Comparison of ENCODE assay signal across 1 cellular context in genomic region chr14:54230645-54231044, GRCh38.
TF ChIP-seq lines count a peak whose summit lies in the region.

No MANE protein-coding gene starts in this region.

TF ChIP-seq in HepG2, 621 proteins besides CTCF, POLR2A, EP300 and RAD21 (continued from another document):
- TF ChIP-seq DZIP1 (CRISPR knock-in tag; IDR thresholded peaks at IDR 0.05) = no peak
- no peak for TF ChIP-seq ZNF766 (CRISPR knock-in tag; IDR thresholded peaks at IDR 0.05; ENCODE audit: borderline replicate concordance)
- TF ChIP-seq ZNF839 (CRISPR knock-in tag; IDR thresholded peaks at IDR 0.05; ENCODE audit: borderline replicate concordance) = no peak
- TF ChIP-seq HMGA1 (CRISPR knock-in tag; conservative IDR thresholded peaks at IDR 0.05) = no peak
- no peak for TF ChIP-seq ASH2L (IDR thresholded peaks at IDR 0.05; ENCODE audit: insufficient read length, low read depth, low read length)
- no peak for TF ChIP-seq PBX3 (CRISPR knock-in tag; IDR thresholded peaks at IDR 0.05; ENCODE audit: borderline replicate concordance)
- no peak for TF ChIP-seq ZNF484 (CRISPR knock-in tag; IDR thresholded peaks at IDR 0.05; ENCODE audit: borderline replicate concordance, low read depth)
- TF ChIP-seq ZBTB1 (CRISPR knock-in tag; IDR thresholded peaks at IDR 0.05; ENCODE audit: borderline replicate concordance) = no peak
- no peak for TF ChIP-seq ZNF674 (CRISPR knock-in tag; IDR thresholded peaks at IDR 0.05; ENCODE audit: low read depth)
- TF ChIP-seq DR1 (CRISPR knock-in tag; IDR thresholded peaks at IDR 0.05) = no peak
- no peak for TF ChIP-seq TSC22D2 (CRISPR knock-in tag; IDR thresholded peaks at IDR 0.05; ENCODE audit: borderline replicate concordance)
- no peak for TF ChIP-seq ZNF552 (CRISPR knock-in tag; IDR thresholded peaks at IDR 0.05; ENCODE audit: borderline replicate concordance)
- no peak for TF ChIP-seq ZC3H13 (CRISPR knock-in tag; IDR thresholded peaks at IDR 0.05)
